ENCODE assay signal across 10 cellular contexts in the genomic region with DNA sequence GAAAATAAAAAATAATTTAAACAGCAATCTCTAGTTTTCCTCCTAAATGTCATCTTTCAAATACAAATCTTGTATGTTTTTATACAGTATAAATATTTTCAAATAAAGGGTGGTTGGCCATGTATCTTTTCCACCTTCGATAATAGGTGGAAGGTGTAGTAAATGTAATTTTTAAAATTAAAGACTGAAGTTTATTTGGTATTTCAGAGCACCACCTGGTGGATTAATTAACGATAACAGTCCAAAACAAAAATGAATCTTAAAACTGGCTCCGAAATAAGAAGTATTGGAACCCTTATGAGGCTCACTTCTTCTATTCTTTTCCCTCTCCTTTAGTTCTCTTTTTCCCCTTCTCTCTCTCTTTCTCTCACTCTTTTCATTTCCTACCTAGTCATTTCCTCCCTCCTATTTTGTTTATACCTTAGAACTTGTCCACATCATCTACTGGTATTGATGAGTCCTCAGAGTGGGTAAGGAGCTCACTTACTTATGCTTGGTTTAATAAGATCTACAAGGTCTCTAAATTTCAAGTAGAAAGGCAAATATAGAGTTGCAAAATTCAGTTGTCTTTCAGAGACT.
DNase-seq lines count a peak whose midpoint lies in the region; ATAC-seq, FAIRE-seq and TF ChIP-seq lines count a peak whose summit lies in the region.
"Had no signal": no experiment of that assay in that cellular context is flagged by ENCODE, and none has a peak within 500 bp of the region (broad histone marks: within the 10 kb centered on the region; RNA-seq: fewer than 3 reads in every experiment).

No MANE protein-coding gene starts in this region.

- H3K27ac Mint-ChIP-seq in stimulated activated naive CD8-positive, alpha-beta T cell treated with anti-CD3 and anti-CD28 coated beads, Interleukin-15, amount 100 ng/mL, for 72 hours = no peak overlapping the region
- no peak overlapping the region for H3K27ac Mint-ChIP-seq in activated T-helper 2 cell treated with anti-CD3 and anti-CD28 coated beads, Interferon-gamma antibody, Interleukin-2, Interleukin-4, amounts not matched to agents 10 μg/mL and 5 μg/mL and 100 μg/mL, durations not matched to agents 14 hours and 24 hours and 36 hours

- H3K4me1 Mint-ChIP-seq in stimulated activated naive CD8-positive, alpha-beta T cell treated with anti-CD3 and anti-CD28 coated beads, Interleukin-15, amount 100 ng/mL, for 72 hours = no peaks in the 10 kb centered on the region
- H3K4me1 Mint-ChIP-seq in activated T-helper 2 cell treated with anti-CD3 and anti-CD28 coated beads, Interferon-gamma antibody, Interleukin-2, Interleukin-4, amounts not matched to agents 10 μg/mL and 5 μg/mL and 100 μg/mL, durations not matched to agents 14 hours and 24 hours and 36 hours (ENCODE audit: low read depth) = no peaks in the 10 kb centered on the region

- no peaks in the 10 kb centered on the region for H3K27me3 ChIP-seq in Peyer's patch

- intact Hi-C loops in activated T-helper 2 cell treated with anti-CD3 and anti-CD28 coated beads, Interferon-gamma antibody, Interleukin-2, Interleukin-4, amounts not matched to agents 10 μg/mL and 5 μg/mL and 100 μg/mL, durations not matched to agents 14 hours and 24 hours and 36 hours (cut with micrococcal nuclease) = no loop called here

- no peak overlapping the region for H3K27ac ChIP-seq in Peyer's patch
- H3K27ac ChIP-seq: psoas muscle had no signal

- H3K4me3 Mint-ChIP-seq in stimulated activated naive CD8-positive, alpha-beta T cell treated with anti-CD3 and anti-CD28 coated beads, Interleukin-15, amount 100 ng/mL, for 72 hours = no peak overlapping the region
- no peak overlapping the region for H3K4me3 Mint-ChIP-seq in activated T-helper 2 cell treated with anti-CD3 and anti-CD28 coated beads, Interferon-gamma antibody, Interleukin-2, Interleukin-4, amounts not matched to agents 10 μg/mL and 5 μg/mL and 100 μg/mL, durations not matched to agents 14 hours and 24 hours and 36 hours (ENCODE audit: low read depth)

- DNase-seq in GM12864 (ENCODE audit: low read depth) = no peak
- DNase-seq in Peyer's patch = no peak
- DNase-seq in fibroblast of the aortic adventitia (ENCODE audit: low read depth) = peak; percentile 31
- DNase-seq in stimulated activated naive CD8-positive, alpha-beta T cell treated with anti-CD3 and anti-CD28 coated beads, Interleukin-15, amount 100 ng/mL, for 72 hours = no peak
- no peak for DNase-seq in mesenteric fat pad (ENCODE audit: low spot score)
- no peak for DNase-seq in foreskin melanocyte
- no peak for DNase-seq in activated T-helper 2 cell treated with anti-CD3 and anti-CD28 coated beads, Interferon-gamma antibody, Interleukin-2, Interleukin-4, amounts not matched to agents 10 μg/mL and 5 μg/mL and 100 μg/mL, durations not matched to agents 14 hours and 24 hours and 36 hours (ENCODE audit: low spot score)
- DNase-seq: cortex of kidney, psoas muscle had no signal

- no peaks in the 10 kb centered on the region for H3K9me3 ChIP-seq in Peyer's patch
- H3K9me3 ChIP-seq: psoas muscle had no signal

- FAIRE-seq in A204.1 (lab: Jason Lieb, UNC) = peak; percentile 77

- no peaks in the 10 kb centered on the region for H3K36me3 Mint-ChIP-seq in activated T-helper 2 cell treated with anti-CD3 and anti-CD28 coated beads, Interferon-gamma antibody, Interleukin-2, Interleukin-4, amounts not matched to agents 10 μg/mL and 5 μg/mL and 100 μg/mL, durations not matched to agents 14 hours and 24 hours and 36 hours (ENCODE audit: low read depth)

- H3K4me1 ChIP-seq in Peyer's patch = no peaks in the 10 kb centered on the region
- H3K4me1 ChIP-seq: psoas muscle had no signal

- ATAC-seq in stimulated activated naive CD8-positive, alpha-beta T cell treated with anti-CD3 and anti-CD28 coated beads, Interleukin-15, amount 100 ng/mL, for 72 hours = no peak
- ATAC-seq: psoas muscle had no signal

- TF ChIP-seq POLR2A in Peyer's patch (IDR thresholded peaks at IDR 0.05) = no peak

- H3K27me3 Mint-ChIP-seq in stimulated activated naive CD8-positive, alpha-beta T cell treated with anti-CD3 and anti-CD28 coated beads, Interleukin-15, amount 100 ng/mL, for 72 hours = peaks cover 65% of the 10 kb centered on the region
- peaks cover 23% of the 10 kb centered on the region for H3K27me3 Mint-ChIP-seq in activated T-helper 2 cell treated with anti-CD3 and anti-CD28 coated beads, Interferon-gamma antibody, Interleukin-2, Interleukin-4, amounts not matched to agents 10 μg/mL and 5 μg/mL and 100 μg/mL, durations not matched to agents 14 hours and 24 hours and 36 hours (ENCODE audit: low read depth)

- H3K9me3 Mint-ChIP-seq in stimulated activated naive CD8-positive, alpha-beta T cell treated with anti-CD3 and anti-CD28 coated beads, Interleukin-15, amount 100 ng/mL, for 72 hours = no peaks in the 10 kb centered on the region
- H3K9me3 Mint-ChIP-seq in activated T-helper 2 cell treated with anti-CD3 and anti-CD28 coated beads, Interferon-gamma antibody, Interleukin-2, Interleukin-4, amounts not matched to agents 10 μg/mL and 5 μg/mL and 100 μg/mL, durations not matched to agents 14 hours and 24 hours and 36 hours = no peaks in the 10 kb centered on the region

- no peaks in the 10 kb centered on the region for H3K36me3 ChIP-seq in Peyer's patch

- no peak overlapping the region for H3K4me3 ChIP-seq in GM12864 (ENCODE audit: low read depth, low read length)
- H3K4me3 ChIP-seq in Peyer's patch = no peak overlapping the region
- no peak overlapping the region for H3K4me3 ChIP-seq in fibroblast of the aortic adventitia (ENCODE audit: low read depth, low read length)
- H3K4me3 ChIP-seq: psoas muscle had no signal

- TF ChIP-seq CTCF in GM12864 (IDR thresholded peaks at IDR 0.05; ENCODE audit: low read depth, low read length, missing control alignments) (peak; percentile 16), Peyer's patch (IDR thresholded peaks at IDR 0.05) (peak in 4 of 6 experiments; percentile 43 to 58 (median 52)), fibroblast of the aortic adventitia (IDR thresholded peaks at IDR 0.05; ENCODE audit: insufficient read depth, low read length) (peak; percentile 23)
